Comparison of ENCODE assay signal across 13 cellular contexts in genomic region chr11:103317118-103317517, GRCh38.
"Had no signal": no experiment of that assay in that cellular context is flagged by ENCODE, and none has a peak within 500 bp of the region (broad histone marks: within the 10 kb centered on the region; RNA-seq: fewer than 3 reads in every experiment).

No MANE protein-coding gene starts in this region.

- H3K4me1 ChIP-seq: body of pancreas, tibial artery, vagina had no signal

- H3K9me3 ChIP-seq: body of pancreas, tibial artery, vagina had no signal

- H3K4me3 ChIP-seq: body of pancreas, tibial artery, vagina had no signal

- DNase-seq: activated CD4-positive, alpha-beta T cell treated with anti-CD3 and anti-CD28 coated beads for 48 hours; activated CD8-positive, alpha-beta memory T cell treated with anti-CD3 and anti-CD28 coated beads, Interleukin-2, amount 50 U/mL, for 48 hours; activated CD8-positive, alpha-beta T cell treated with anti-CD3 and anti-CD28 coated beads, Interleukin-2, amount 10 ng/mL, durations not matched to agents 7 days and 5 days; activated naive CD4-positive, alpha-beta T cell; body of pancreas; occipital lobe; right cardiac atrium; stimulated activated CD4-positive, alpha-beta T cell treated with anti-CD3 and anti-CD28 coated beads, Interleukin-1b, Interleukin-23, amount 100 ng/mL, for 48 hours; tibial artery had no signal

- H3K27me3 ChIP-seq: body of pancreas, tibial artery, vagina had no signal

- H3K36me3 ChIP-seq: tibial artery had no signal

- ATAC-seq: activated CD8-positive, alpha-beta T cell treated with anti-CD3 and anti-CD28 coated beads, Interleukin-2, amount 10 ng/mL, durations not matched to agents 7 days and 5 days; body of pancreas; left lobe of liver; natural killer cell treated with Interleukin-12 subunit alpha and Interleukin-12 subunit beta and Interleukin-15 and Interleukin-18, amount 100 ng/mL, for 72 hours; right cardiac atrium; stimulated activated memory B cell treated with anti-CD40 and anti-IgM and Interleukin-4, amounts not matched to agents 10 μg/mL and 1 μg/mL and 100 μg/mL, for 72 hours had no signal

- H3K27ac ChIP-seq: body of pancreas, tibial artery, vagina had no signal
